In genomic region chr1:246169019-246169418, GRCh38 we compare ENCODE assay signal across 28 cellular contexts.
"Had no signal": no experiment of that assay in that cellular context is flagged by ENCODE, and none has a peak within 500 bp of the region (broad histone marks: within the 10 kb centered on the region; RNA-seq: fewer than 3 reads in every experiment).

No MANE protein-coding gene starts in this region.

- H2AFZ ChIP-seq: neural progenitor cell, parathyroid adenoma had no signal

- H3K9me3 ChIP-seq: ovary, psoas muscle, right lobe of liver, sigmoid colon, stomach, thoracic aorta, thyroid gland, tibial nerve, upper lobe of right lung, uterus had no signal

- H3K27ac Mint-ChIP-seq: naive thymus-derived CD8-positive, alpha-beta T cell; natural killer cell treated with Interleukin-12 subunit alpha and Interleukin-12 subunit beta and Interleukin-15 and Interleukin-18, amount 100 ng/mL, for 72 hours; neural progenitor cell; stimulated activated effector memory CD8-positive, alpha-beta T cell treated with anti-CD3 and anti-CD28 coated beads, Interleukin-12 subunit alpha, Interleukin-12 subunit beta, amount 100 ng/mL, for 72 hours; stimulated activated naive B cell treated with anti-CD40 and anti-IgM and Interleukin-4, amounts not matched to agents 10 μg/mL and 1 μg/mL and 100 μg/mL, for 72 hours; stimulated activated naive CD8-positive, alpha-beta T cell treated with anti-CD3 and anti-CD28 coated beads, Interleukin-15, Interleukin-2, amounts not matched to agents 100 ng/mL and 50 ng/mL, for 24 hours had no signal

- H3K4me3 ChIP-seq: neural progenitor cell, ovary, psoas muscle, right lobe of liver, sigmoid colon, stomach, thoracic aorta, thyroid gland, tibial nerve, upper lobe of right lung, uterus had no signal

- H3K79me2 ChIP-seq: parathyroid adenoma had no signal

- H3K36me3 Mint-ChIP-seq: natural killer cell treated with Interleukin-12 subunit alpha and Interleukin-12 subunit beta and Interleukin-15 and Interleukin-18, amount 100 ng/mL, for 72 hours; neural progenitor cell; stimulated activated effector memory CD8-positive, alpha-beta T cell treated with anti-CD3 and anti-CD28 coated beads, Interleukin-12 subunit alpha, Interleukin-12 subunit beta, amount 100 ng/mL, for 72 hours had no signal

- H3K27ac ChIP-seq: neural progenitor cell, ovary, parathyroid adenoma, psoas muscle, right lobe of liver, sigmoid colon, stomach, thoracic aorta, thyroid gland, tibial nerve, upper lobe of right lung, uterus had no signal

- H3K4me2 ChIP-seq: neural progenitor cell had no signal

- H3K4me1 ChIP-seq: neural progenitor cell, parathyroid adenoma, psoas muscle, right lobe of liver, sigmoid colon, stomach, tibial nerve, upper lobe of right lung, uterus had no signal

- H3K36me3 ChIP-seq: neural progenitor cell, ovary, right lobe of liver, sigmoid colon, stomach, thoracic aorta, thyroid gland, tibial nerve, upper lobe of right lung, uterus had no signal

- H3K27me3 ChIP-seq: neural progenitor cell, ovary, right lobe of liver, sigmoid colon, stomach, thyroid gland, tibial nerve, upper lobe of right lung, uterus had no signal

- H3K27me3 Mint-ChIP-seq: naive thymus-derived CD8-positive, alpha-beta T cell; natural killer cell treated with Interleukin-12 subunit alpha and Interleukin-12 subunit beta and Interleukin-15 and Interleukin-18, amount 100 ng/mL, for 72 hours; progenitor cell of endocrine pancreas; stimulated activated naive B cell treated with anti-CD40 and anti-IgM and Interleukin-4, amounts not matched to agents 10 μg/mL and 1 μg/mL and 100 μg/mL, for 72 hours; stimulated activated naive CD8-positive, alpha-beta T cell treated with anti-CD3 and anti-CD28 coated beads, Interleukin-15, Interleukin-2, amounts not matched to agents 100 ng/mL and 50 ng/mL, for 24 hours had no signal

- H3K9me3 Mint-ChIP-seq: neural progenitor cell; stimulated activated naive CD8-positive, alpha-beta T cell treated with anti-CD3 and anti-CD28 coated beads, Interleukin-15, Interleukin-2, amounts not matched to agents 100 ng/mL and 50 ng/mL, for 24 hours had no signal

- ATAC-seq: naive thymus-derived CD8-positive, alpha-beta T cell; natural killer cell treated with Interleukin-12 subunit alpha and Interleukin-12 subunit beta and Interleukin-15 and Interleukin-18, amount 100 ng/mL, for 72 hours; psoas muscle; right cardiac atrium; right lobe of liver; stimulated activated effector memory CD8-positive, alpha-beta T cell treated with anti-CD3 and anti-CD28 coated beads, Interleukin-12 subunit alpha, Interleukin-12 subunit beta, amount 100 ng/mL, for 72 hours; stimulated activated naive B cell treated with anti-CD40 and anti-IgM and Interleukin-4, amounts not matched to agents 10 μg/mL and 1 μg/mL and 100 μg/mL, for 72 hours; upper lobe of right lung had no signal

- H3K4me1 Mint-ChIP-seq: stimulated activated effector memory CD8-positive, alpha-beta T cell treated with anti-CD3 and anti-CD28 coated beads, Interleukin-12 subunit alpha, Interleukin-12 subunit beta, amount 100 ng/mL, for 72 hours had no signal

- DNase-seq: naive thymus-derived CD8-positive, alpha-beta T cell; occipital lobe; ovary; posterior cingulate gyrus; psoas muscle; right cardiac atrium; right lobe of liver; sigmoid colon; small intestine; stimulated activated CD4-positive, alpha-beta T cell treated with anti-CD3 and anti-CD28 coated beads, Interleukin-15, amount 100 ng/mL, for 24 hours; stimulated activated CD4-positive, alpha-beta T cell treated with anti-CD3 and anti-CD28 coated beads, Interleukin-2, amount 100 ng/mL, for 24 hours; stimulated activated CD4-positive, alpha-beta T cell treated with anti-CD3 and anti-CD28 coated beads, Interleukin-2, amount 100 ng/mL, for 48 hours; stimulated activated CD4-positive, alpha-beta T cell treated with anti-CD3 and anti-CD28 coated beads, Interleukin-4, amount 100 ng/mL, for 24 hours; stimulated activated naive B cell treated with anti-CD40 and anti-IgM and Interleukin-4, amounts not matched to agents 10 μg/mL and 1 μg/mL and 100 μg/mL, for 72 hours; stimulated activated naive CD4-positive, alpha-beta T cell treated with Interleukin-2 at 50 U/mL for 16 hours; stomach; thyroid gland; trophoblast cell; upper lobe of right lung; uterus had no signal

- H3K4me3 Mint-ChIP-seq: naive thymus-derived CD8-positive, alpha-beta T cell; natural killer cell treated with Interleukin-12 subunit alpha and Interleukin-12 subunit beta and Interleukin-15 and Interleukin-18, amount 100 ng/mL, for 72 hours; neural progenitor cell; stimulated activated effector memory CD8-positive, alpha-beta T cell treated with anti-CD3 and anti-CD28 coated beads, Interleukin-12 subunit alpha, Interleukin-12 subunit beta, amount 100 ng/mL, for 72 hours; stimulated activated naive B cell treated with anti-CD40 and anti-IgM and Interleukin-4, amounts not matched to agents 10 μg/mL and 1 μg/mL and 100 μg/mL, for 72 hours; stimulated activated naive CD8-positive, alpha-beta T cell treated with anti-CD3 and anti-CD28 coated beads, Interleukin-15, Interleukin-2, amounts not matched to agents 100 ng/mL and 50 ng/mL, for 24 hours had no signal
